ENCODE assay signal across 22 cellular contexts in genomic region chr17:70105154-70105553, GRCh38.
"Had no signal": no experiment of that assay in that cellular context is flagged by ENCODE, and none has a peak within 500 bp of the region (broad histone marks: within the 10 kb centered on the region; RNA-seq: fewer than 3 reads in every experiment).

No MANE protein-coding gene starts in this region.

- H3K27ac ChIP-seq: breast epithelium, esophagus muscularis mucosa, foreskin keratinocyte, left ventricle myocardium inferior, neutrophil, skin epidermis, thoracic aorta, vagina had no signal

- DNase-seq: activated CD4-positive, alpha-beta T cell treated with anti-CD3 and anti-CD28 coated beads for 36 hours; activated CD4-positive, CD25-positive, alpha-beta regulatory T cell; activated CD8-positive, alpha-beta memory T cell treated with anti-CD3 and anti-CD28 coated beads, Interleukin-2, amount 10 ng/mL, durations not matched to agents 7 days and 5 days; activated CD8-positive, alpha-beta T cell treated with anti-CD3 and anti-CD28 coated beads, Interleukin-2, amount 10 ng/mL, durations not matched to agents 7 days and 5 days; activated naive CD8-positive, alpha-beta T cell treated with anti-CD3 and anti-CD28 coated beads, Interleukin-2, amount 50 U/mL, for 24 hours; activated T-cell treated with anti-CD3 and anti-CD28 coated beads, Interleukin-2, amount 50 U/mL, for 48 hours; central memory CD4-positive, alpha-beta T cell; foreskin keratinocyte; left ventricle myocardium inferior; mesendoderm; natural killer cell; stimulated activated CD4-positive, alpha-beta T cell treated with anti-CD3 and anti-CD28 coated beads, Interleukin-12 subunit alpha, Interleukin-12 subunit beta, amount 100 ng/mL, for 4 hours; stimulated activated CD4-positive, alpha-beta T cell treated with anti-CD3 and anti-CD28 coated beads, Interleukin-4, amount 100 ng/mL, for 1 hour had no signal

- ATAC-seq: activated CD4-positive, alpha-beta T cell treated with anti-CD3 and anti-CD28 coated beads for 36 hours; activated CD8-positive, alpha-beta memory T cell treated with anti-CD3 and anti-CD28 coated beads, Interleukin-2, amount 10 ng/mL, durations not matched to agents 7 days and 5 days; activated CD8-positive, alpha-beta T cell treated with anti-CD3 and anti-CD28 coated beads, Interleukin-2, amount 10 ng/mL, durations not matched to agents 7 days and 5 days; activated naive CD8-positive, alpha-beta T cell treated with anti-CD3 and anti-CD28 coated beads, Interleukin-2, amount 50 U/mL, for 24 hours; foreskin keratinocyte; natural killer cell; sciatic nerve; stimulated activated effector memory CD8-positive, alpha-beta T cell treated with anti-CD3 and anti-CD28 coated beads, Interleukin-12 subunit alpha, Interleukin-12 subunit beta, amount 100 ng/mL, for 72 hours had no signal

- H3K27me3 ChIP-seq: breast epithelium, esophagus muscularis mucosa, foreskin keratinocyte, neutrophil, vagina had no signal

- H3K4me1 ChIP-seq: breast epithelium, foreskin keratinocyte had no signal

- H3K9me3 ChIP-seq: breast epithelium, esophagus muscularis mucosa, left ventricle myocardium inferior, neutrophil, thoracic aorta, vagina had no signal

- H3K4me3 ChIP-seq: breast epithelium, esophagus muscularis mucosa, left ventricle myocardium inferior, lung, skin epidermis, thoracic aorta, vagina had no signal

- H3K36me3 ChIP-seq: breast epithelium, esophagus muscularis mucosa, left ventricle myocardium inferior, neutrophil, thoracic aorta, vagina had no signal
